In the genomic region with DNA sequence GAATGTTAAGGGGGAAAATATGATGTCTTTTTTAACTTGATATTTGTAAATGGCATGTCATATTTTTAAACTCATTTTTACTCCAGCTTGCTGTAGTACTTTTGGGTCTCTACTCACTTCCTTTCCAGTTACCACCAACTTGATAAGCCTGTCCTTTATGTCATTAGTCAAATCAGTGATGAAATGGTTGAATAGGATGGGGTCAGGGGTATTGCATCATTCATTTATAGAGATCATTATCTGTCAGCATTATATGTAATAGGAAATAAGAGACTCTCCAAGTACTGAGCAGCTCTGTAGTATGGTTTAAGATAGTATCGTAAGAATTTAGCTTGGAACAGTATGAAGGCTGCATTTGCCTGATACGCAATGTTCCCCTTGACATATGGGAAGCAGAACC, we compare ENCODE assay signal across 18 cellular contexts.
DNase-seq lines count a peak whose midpoint lies in the region; ATAC-seq, FAIRE-seq and TF ChIP-seq lines count a peak whose summit lies in the region.
"Had no signal": no experiment of that assay in that cellular context is flagged by ENCODE, and none has a peak within 500 bp of the region (broad histone marks: within the 10 kb centered on the region; RNA-seq: fewer than 3 reads in every experiment).

No MANE protein-coding gene starts in this region.

- H2BK15ac ChIP-seq in H1 (ENCODE audit: low read length): no peak overlapping the region

- no peak overlapping the region for H3K27ac ChIP-seq in H1 (ENCODE audit: low read depth, low read length)

- H3K27me3 Mint-ChIP-seq in WTC11 (ENCODE audit: low read depth): no peaks in the 10 kb centered on the region
- H3K27me3 Mint-ChIP-seq: CD4-positive, alpha-beta memory T cell had no signal

- no peak overlapping the region for H3K56ac ChIP-seq in H1 (replicated peaks; ENCODE audit: insufficient read length, low read depth, low read length)

- no peaks in the 10 kb centered on the region; the same call in 1 of the 2 replicates for H3K23me2 ChIP-seq in H1 (ENCODE audit: low read depth, low read length)

- H2BK12ac ChIP-seq in H1 (ENCODE audit: low read depth, low read length): no peak overlapping the region

- no peaks in the 10 kb centered on the region for H3K79me1 ChIP-seq in H1 (ENCODE audit: low read depth, low read length)

- TF ChIP-seq CTCF in D721Med (IDR thresholded peaks at IDR 0.05; ENCODE audit: insufficient read depth, missing control alignments): no peak
- TF ChIP-seq CTCF in NB4 (IDR thresholded peaks at IDR 0.05; ENCODE audit: low read depth, low read length): no peak
- TF ChIP-seq CTCF in WTC11 (IDR thresholded peaks at IDR 0.05): no peak
- TF ChIP-seq CTCF in H1 (IDR thresholded peaks at IDR 0.05; ENCODE audit: control extremely low read depth in 1 of 3, insufficient read depth in 1 of 3, low read depth in 1 of 3, low read length in 3 of 3): no peak

- no peaks in the 10 kb centered on the region for H3K9me3 ChIP-seq in H1 (ENCODE audit: insufficient read depth in 2 of 2, low read depth in 1 of 2, low read length in 1 of 2)

- H3K36me3 ChIP-seq in H1 (ENCODE audit: control insufficient read depth in 2 of 4, insufficient read depth in 4 of 4, low read length in 3 of 4): no peaks in the 10 kb centered on the region

- H2AK5ac ChIP-seq in H1 (ENCODE audit: low read depth, low read length): no peak overlapping the region

- POLR2A ChIA-PET in WTC11 (lab: Charles Lee): no interaction called here
- POLR2A ChIA-PET in H1 (lab: Charles Lee; ENCODE audit: partially characterized antibody): no interaction called here

- ATAC-seq in WTC11: no peak
- ATAC-seq in GM19463 (IDR thresholded peaks at IDR 0.05; ENCODE audit: unreplicated experiment): no peak
- ATAC-seq: HCT116 had no signal

- H3K4me3 Mint-ChIP-seq in WTC11: no peak overlapping the region
- H3K4me3 Mint-ChIP-seq: CD4-positive, alpha-beta memory T cell had no signal

- no peaks in the 10 kb centered on the region for H4K20me1 ChIP-seq in H1 (replicated peaks in 1 of 2; ENCODE audit: control insufficient read depth in 1 of 2, insufficient read depth in 2 of 2, low read length in 2 of 2)

- 97% methylated on average over 2 of the region's 2 CpGs; no CpG with 5 or more reads in 1 of the 2 experiments for WGBS in H1 (ENCODE audit: extremely low coverage in 1 of 2, insufficient coverage in 1 of 2, insufficient read length in 1 of 2, insufficient replicate concordance in 2 of 2, low coverage in 1 of 2, low lambda C conversion rate in 2 of 2, missing lambda C conversion rate in 1 of 2), 2 experiments

- no peak overlapping the region for H3K14ac ChIP-seq in H1 (ENCODE audit: insufficient read length)

- CTCF ChIA-PET in WTC11 (lab: Charles Lee): no interaction called here
- CTCF ChIA-PET in H1 (lab: Charles Lee; ENCODE audit: partially characterized antibody): no interaction called here

- H4K5ac ChIP-seq in H1 (ENCODE audit: insufficient read length, low read depth, low read length): no peak overlapping the region

- H3K27me3 ChIP-seq in H1 (replicated peaks in 1 of 4; ENCODE audit: control insufficient read depth in 3 of 4, extremely low read depth in 1 of 4, insufficient read depth in 3 of 4, low read length in 3 of 4): no peaks in the 10 kb centered on the region

- H2AFZ ChIP-seq in H1 (ENCODE audit: low read length): no peak overlapping the region

- no peak overlapping the region for H2BK120ac ChIP-seq in H1 (replicated peaks; ENCODE audit: low read depth, low read length)

- H4K91ac ChIP-seq in H1 (replicated peaks; ENCODE audit: insufficient read length, low read length): no peak overlapping the region

- H3K9ac ChIP-seq in H1 (replicated peaks in 1 of 4; ENCODE audit: extremely low read depth in 1 of 4, low read depth in 3 of 4, low read length in 3 of 4): no peak overlapping the region

- no peak overlapping the region for H3K18ac ChIP-seq in H1 (ENCODE audit: extremely low read depth, low read length)

- H3K4me1 ChIP-seq in H1 (replicated peaks in 1 of 4; ENCODE audit: control insufficient read depth in 3 of 4, insufficient read depth in 4 of 4, low read length in 3 of 4): no peaks in the 10 kb centered on the region

- no peak overlapping the region for H3K27ac Mint-ChIP-seq in WTC11
- H3K27ac Mint-ChIP-seq: CD4-positive, alpha-beta memory T cell had no signal

- FAIRE-seq in D721Med (lab: Jason Lieb, UNC): peak; percentile 6
- FAIRE-seq in H1 (lab: Jason Lieb, UNC): no peak
- FAIRE-seq: GM12891, GM18507 had no signal

- H2BK5ac ChIP-seq in H1 (ENCODE audit: low read depth, low read length): no peak overlapping the region

- DNase-seq in D721Med (ENCODE audit: insufficient read length, low spot score) (no peak), NB4 (ENCODE audit: low read depth) (peak; percentile 2), WTC11 (ENCODE audit: low spot score) (no peak), H1 (ENCODE audit: low read depth in 1 of 2, low spot score in 2 of 2) (no peak), NCI-H1105 (lab: John Stamatoyannopoulos, UW) (no peak), COLO829 (ENCODE audit: low spot score) (no peak), germinal center (ENCODE audit: low spot score) (no peak)
- DNase-seq: C1 segment of cervical spinal cord; CD4-positive, alpha-beta memory T cell; DMS53; DMS79 treated with DMSO at 0.1 percent for 48 hours; GF-D8; GOT3; H7 had no signal

- peaks cover 14% of the 10 kb centered on the region for H3K9me3 Mint-ChIP-seq in WTC11

- no peak overlapping the region for H2BK20ac ChIP-seq in H1 (ENCODE audit: low read length)

- no peak for TF ChIP-seq EP300 in H1 (IDR thresholded peaks at IDR 0.05; ENCODE audit: borderline replicate concordance in 1 of 2, low read depth in 2 of 2, low read length in 2 of 2)

- no peaks in the 10 kb centered on the region for H3K4me1 Mint-ChIP-seq in WTC11
- H3K4me1 Mint-ChIP-seq: CD4-positive, alpha-beta memory T cell had no signal

- H3K4ac ChIP-seq in H1 (replicated peaks; ENCODE audit: insufficient read length, low read depth, low read length): no peak overlapping the region

- TF ChIP-seq RAD21 in H1 (IDR thresholded peaks at IDR 0.05 in 1 of 2, conservative IDR thresholded peaks at IDR 0.05 in 1 of 2; ENCODE audit: low read depth in 2 of 2, low read length in 2 of 2): no peak

- no peak overlapping the region for H4K8ac ChIP-seq in H1 (ENCODE audit: extremely low read depth, insufficient read depth, low read length)

- TF ChIP-seq POLR2A in NB4 (IDR thresholded peaks at IDR 0.05; ENCODE audit: extremely low read depth, insufficient read length): no peak
- no peak for TF ChIP-seq POLR2A in H1 (IDR thresholded peaks at IDR 0.05; ENCODE audit: control extremely low read depth in 1 of 2, low read depth in 2 of 2, low read length in 2 of 2)

- H3K36me3 Mint-ChIP-seq in WTC11: no peaks in the 10 kb centered on the region
- H3K36me3 Mint-ChIP-seq: CD4-positive, alpha-beta memory T cell had no signal

- H3K79me2 ChIP-seq in H1 (ENCODE audit: control insufficient read depth in 1 of 2, insufficient read depth in 2 of 2, low read length in 2 of 2): no peaks in the 10 kb centered on the region

- no peak overlapping the region for H3K4me2 ChIP-seq in H1 (ENCODE audit: insufficient read depth in 1 of 2, low read depth in 2 of 2, low read length in 2 of 2)

- no peak overlapping the region for H3K4me3 ChIP-seq in NB4 (ENCODE audit: low read depth, low read length)
- no peak overlapping the region for H3K4me3 ChIP-seq in H1 (ENCODE audit: extremely low read depth in 1 of 4, insufficient read depth in 2 of 4, low read depth in 3 of 4, low read length in 4 of 4)

- H3K23ac ChIP-seq in H1 (ENCODE audit: insufficient read length): no peak overlapping the region

TF ChIP-seq in WTC11, 78 proteins besides CTCF, POLR2A, EP300 and RAD21:
- TF ChIP-seq CREB1 (CRISPR knock-in tag; IDR thresholded peaks at IDR 0.05): no peak
- TF ChIP-seq ZNF317 (CRISPR knock-in tag; IDR thresholded peaks at IDR 0.05; ENCODE audit: borderline replicate concordance, low read depth): peak; percentile 85; the same call in 1 of the 2 replicates

TF ChIP-seq in H1, 55 proteins besides CTCF, POLR2A, EP300 and RAD21:
- no peak for TF ChIP-seq SIRT6 (IDR thresholded peaks at IDR 0.05; ENCODE audit: low read length)
- no peak for TF ChIP-seq FOSL1 (IDR thresholded peaks at IDR 0.05; ENCODE audit: insufficient read depth, low read depth, low read length)
- peak; percentile 24; the same call in 1 of the 2 replicates for TF ChIP-seq CEBPB (IDR thresholded peaks at IDR 0.05; ENCODE audit: low read depth, low read length)
- no peak for TF ChIP-seq KDM4A (IDR thresholded peaks at IDR 0.05; ENCODE audit: low read depth, low read length, severe bottlenecking)
- TF ChIP-seq SP4 (IDR thresholded peaks at IDR 0.05; ENCODE audit: low read length): no peak
- no peak for TF ChIP-seq RFX5 (IDR thresholded peaks at IDR 0.05; ENCODE audit: borderline replicate concordance, low read depth, low read length)
- TF ChIP-seq CTBP2 (IDR thresholded peaks at IDR 0.05; ENCODE audit: borderline replicate concordance, insufficient read depth, insufficient read length, low read length): no peak
- TF ChIP-seq, protein P1, sequence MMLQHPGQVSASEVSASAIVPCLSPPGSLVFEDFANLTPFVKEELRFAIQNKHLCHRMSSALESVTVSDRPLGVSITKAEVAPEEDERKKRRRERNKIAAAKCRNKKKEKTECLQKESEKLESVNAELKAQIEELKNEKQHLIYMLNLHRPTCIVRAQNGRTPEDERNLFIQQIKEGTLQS (IDR thresholded peaks at IDR 0.05; ENCODE audit: insufficient read depth, low read depth, low read length): no peak
